Comparison of ENCODE assay signal across 20 cellular contexts in genomic region chr2:135803276-135803675, GRCh38. TPM values are rescaled to one million over a fixed set of nuclear protein-coding genes. Genes with fewer than 3 reads are reported as not detected.
A peak's percentile ranks its signal among the peaks of the same experiment; 100 is the strongest.
DNase-seq lines count a peak whose midpoint lies in the region; ATAC-seq and TF ChIP-seq lines count a peak whose summit lies in the region.
"Had no signal": no experiment of that assay in that cellular context is flagged by ENCODE, and none has a peak within 500 bp of the region (broad histone marks: within the 10 kb centered on the region; RNA-seq: fewer than 3 reads in every experiment).

No MANE protein-coding gene starts in this region.

- DNase-seq in cardiac muscle cell (ENCODE audit: low read depth in 1 of 2, low spot score in 1 of 2) = peak; percentile 14 to 23
- DNase-seq in heart right ventricle = no peak
- DNase-seq in amniotic epithelial cell (ENCODE audit: low read depth) = peak; percentile 7
- peak; percentile 43 for DNase-seq in hepatocyte (ENCODE audit: low spot score)
- DNase-seq in upper lobe of right lung = no peak
- no peak for DNase-seq in activated CD8-positive, alpha-beta memory T cell treated with anti-CD3 and anti-CD28 coated beads, Interleukin-2, amount 10 ng/mL, durations not matched to agents 7 days and 5 days
- DNase-seq in mucosa of gallbladder (ENCODE audit: low spot score) = no peak
- DNase-seq: Calu3; CD4-positive, alpha-beta memory T cell; DMS79 treated with DMSO at 0.1 percent for 48 hours; GF-D8; HCEC 1CT; IMR-90 had no signal

- no peaks in the 10 kb centered on the region for H3K9me3 ChIP-seq in cardiac muscle cell (ENCODE audit: low read depth)
- peaks cover 0 to 25% (median 0%) of the 10 kb centered on the region in 11 donors for H3K9me3 ChIP-seq in heart right ventricle
- no peaks in the 10 kb centered on the region for H3K9me3 ChIP-seq in hepatocyte (ENCODE audit: low read depth)
- no peaks in the 10 kb centered on the region for H3K9me3 ChIP-seq in upper lobe of right lung

- H3K4me2 ChIP-seq in hepatocyte = no peak overlapping the region
- H3K4me2 ChIP-seq: A549, BLaER1, GM23338 had no signal

- H3K27me3 ChIP-seq in cardiac muscle cell (no peaks in the 10 kb centered on the region), heart right ventricle (no peaks in the 10 kb centered on the region), hepatocyte (no peaks in the 10 kb centered on the region), upper lobe of right lung (no peaks in the 10 kb centered on the region)
- H3K27me3 ChIP-seq: BLaER1 had no signal

- H3K27ac ChIP-seq in cardiac muscle cell (no peak overlapping the region), heart right ventricle (no peak overlapping the region), hepatocyte (no peak overlapping the region), upper lobe of right lung (no peak overlapping the region)
- H3K27ac ChIP-seq: 22Rv1, A549, BLaER1 had no signal

- H3K4me3 Mint-ChIP-seq in activated CD8-positive, alpha-beta memory T cell treated with anti-CD3 and anti-CD28 coated beads, Interleukin-2, amount 10 ng/mL, durations not matched to agents 7 days and 5 days = no peak overlapping the region
- H3K4me3 Mint-ChIP-seq: CD14-positive monocyte; CD4-positive, alpha-beta memory T cell; GM23338 had no signal

- H3K9me2 ChIP-seq in hepatocyte (replicated peaks; ENCODE audit: insufficient read depth) = no peaks in the 10 kb centered on the region

- H3K79me2 ChIP-seq in hepatocyte = no peaks in the 10 kb centered on the region

- H3K4me1 Mint-ChIP-seq in activated CD8-positive, alpha-beta memory T cell treated with anti-CD3 and anti-CD28 coated beads, Interleukin-2, amount 10 ng/mL, durations not matched to agents 7 days and 5 days = no peaks in the 10 kb centered on the region
- H3K4me1 Mint-ChIP-seq: CD4-positive, alpha-beta memory T cell; GM23338 had no signal

- no peak overlapping the region for H3K27ac Mint-ChIP-seq in activated CD8-positive, alpha-beta memory T cell treated with anti-CD3 and anti-CD28 coated beads, Interleukin-2, amount 10 ng/mL, durations not matched to agents 7 days and 5 days
- H3K27ac Mint-ChIP-seq: CD14-positive monocyte; CD4-positive, alpha-beta memory T cell; GM23338 had no signal

- H3K4me1 ChIP-seq in cardiac muscle cell (ENCODE audit: low read depth) = no peaks in the 10 kb centered on the region
- peaks cover 0 to 6% (median 0%) of the 10 kb centered on the region in 9 donors for H3K4me1 ChIP-seq in heart right ventricle
- H3K4me1 ChIP-seq in hepatocyte (ENCODE audit: insufficient read depth) = peaks cover 6% of the 10 kb centered on the region
- H3K4me1 ChIP-seq in upper lobe of right lung = no peaks in the 10 kb centered on the region
- H3K4me1 ChIP-seq: A549 had no signal

- WGBS in heart right ventricle, 2 donors = 40 to 43% methylated on average over 2 of the region's 2 CpGs
- WGBS in hepatocyte (ENCODE audit: low lambda C conversion rate, missing lambda C conversion rate) = 40% methylated on average over 2 of the region's 2 CpGs

- peaks cover 13% of the 10 kb centered on the region for H3K9me3 Mint-ChIP-seq in activated CD8-positive, alpha-beta memory T cell treated with anti-CD3 and anti-CD28 coated beads, Interleukin-2, amount 10 ng/mL, durations not matched to agents 7 days and 5 days (ENCODE audit: low read depth)

- no peaks in the 10 kb centered on the region for H3K27me3 Mint-ChIP-seq in activated CD8-positive, alpha-beta memory T cell treated with anti-CD3 and anti-CD28 coated beads, Interleukin-2, amount 10 ng/mL, durations not matched to agents 7 days and 5 days
- H3K27me3 Mint-ChIP-seq: CD4-positive, alpha-beta memory T cell had no signal

- H4K20me1 ChIP-seq in hepatocyte (ENCODE audit: insufficient read depth, poor library complexity, severe bottlenecking) = no peaks in the 10 kb centered on the region
- H4K20me1 ChIP-seq: BLaER1 had no signal

- CTCF ChIA-PET in activated CD8-positive, alpha-beta memory T cell treated with anti-CD3 and anti-CD28 coated beads, Interleukin-2, amount 10 ng/mL, durations not matched to agents 7 days and 5 days (lab: Charles Lee) = interaction anchor here (1.0 kb wide), 1 partner anchor 17 kb away, joined by 3 read pairs; no protein-coding TSS in a partner anchor

- no peak overlapping the region for H2AFZ ChIP-seq in hepatocyte
- H2AFZ ChIP-seq: GM23338 had no signal

- ATAC-seq in heart right ventricle (no peak), upper lobe of right lung (peak; percentile 69), HG03280 (IDR thresholded peaks at IDR 0.05; ENCODE audit: unreplicated experiment) (no peak)
- ATAC-seq in activated CD8-positive, alpha-beta memory T cell treated with anti-CD3 and anti-CD28 coated beads, Interleukin-2, amount 10 ng/mL, durations not matched to agents 7 days and 5 days = no peak
- ATAC-seq: A549, GM23338 had no signal

- peaks cover 32% of the 10 kb centered on the region for H3K36me3 Mint-ChIP-seq in activated CD8-positive, alpha-beta memory T cell treated with anti-CD3 and anti-CD28 coated beads, Interleukin-2, amount 10 ng/mL, durations not matched to agents 7 days and 5 days
- H3K36me3 Mint-ChIP-seq: CD14-positive monocyte had no signal

- H3K4me3 ChIP-seq in cardiac muscle cell (no peak overlapping the region), heart right ventricle (no peak overlapping the region), hepatocyte (no peak overlapping the region), upper lobe of right lung (no peak overlapping the region)
- H3K4me3 ChIP-seq: A549, BLaER1, GM23338 had no signal

- no peak for TF ChIP-seq CTCF in cardiac muscle cell (IDR thresholded peaks at IDR 0.05; ENCODE audit: low read depth, low read length)
- TF ChIP-seq CTCF in heart right ventricle (IDR thresholded peaks at IDR 0.05) = no peak
- no peak for TF ChIP-seq CTCF in hepatocyte (IDR thresholded peaks at IDR 0.05; ENCODE audit: poor library complexity)
- no peak for TF ChIP-seq CTCF in upper lobe of right lung (IDR thresholded peaks at IDR 0.05)

- intact Hi-C loops in heart right ventricle (cut with DNase I) (loop anchor here in 1 of 10 donors (10.0 kb wide), 1 partner anchor 798 kb away; no protein-coding TSS in a partner anchor), upper lobe of right lung (cut with DNase I) (no loop called here)

- no peaks in the 10 kb centered on the region for H3K36me3 ChIP-seq in cardiac muscle cell
- H3K36me3 ChIP-seq in heart right ventricle = no peaks in the 10 kb centered on the region
- H3K36me3 ChIP-seq in hepatocyte (replicated peaks; ENCODE audit: insufficient read depth, low read depth) = no peaks in the 10 kb centered on the region
- no peaks in the 10 kb centered on the region for H3K36me3 ChIP-seq in upper lobe of right lung

RNA-seq across cellular contexts. Expression of gene LCT, which starts 33.7 kb away (rescaled TPM):
- total RNA-seq in cardiac muscle cell = 0.03 TPM in 1 of 2 replicates, not detected in the other
- polyA plus RNA-seq in cardiac muscle cell = 0.10 TPM in 1 of 2 replicates, not detected in the other
- total RNA-seq in heart right ventricle = not detected
- not detected for polyA plus RNA-seq in heart right ventricle
- 3.2 and 4.1 TPM in 2 replicates for total RNA-seq in hepatocyte
- polyA plus RNA-seq in hepatocyte = 0.51 and 1.0 TPM in 2 replicates
- total RNA-seq in upper lobe of right lung = not detected
- under 1 TPM; 0.41 to 0.56 TPM for total RNA-seq in activated CD8-positive, alpha-beta memory T cell treated with anti-CD3 and anti-CD28 coated beads, Interleukin-2, amount 10 ng/mL, durations not matched to agents 7 days and 5 days
- not detected for total RNA-seq in mucosa of gallbladder
- total RNA-seq: GM23338 had no signal
- polyA plus RNA-seq: AG04450; CD14-positive monocyte; CD4-positive, alpha-beta memory T cell; GM23338; IMR-90 had no signal

Comparison
In these comparisons a context has a peak if more than half of its experiments do, and no peak if none do; other contexts are left out.
1. DNase-seq: peak in cardiac muscle cell (2 of 2), amniotic epithelial cell (single experiment) and hepatocyte (single experiment); none in heart right ventricle (0 of 2), upper lobe of right lung (single experiment), activated CD8-positive, alpha-beta memory T cell treated with anti-CD3 and anti-CD28 coated beads, Interleukin-2, amount 10 ng/mL, durations not matched to agents 7 days and 5 days (single experiment) and mucosa of gallbladder (single experiment).